In genomic region chr6:46014511-46015118, GRCh38 we compare ENCODE assay signal across 8 cellular contexts. TPM values are rescaled to one million over a fixed set of nuclear protein-coding genes. Genes with fewer than 3 reads are reported as not detected.
DNase-seq lines count a peak whose midpoint lies in the region; ATAC-seq and TF ChIP-seq lines count a peak whose summit lies in the region.

No MANE protein-coding gene starts in this region.

- H2AK5ac ChIP-seq in H9 (ENCODE audit: insufficient read length, low read length), result no peak overlapping the region
- H2AK5ac ChIP-seq in trophoblast cell (ENCODE audit: low read length), result no peak overlapping the region

- no peaks in the 10 kb centered on the region for H4K20me1 ChIP-seq in H9 (ENCODE audit: control insufficient read depth, insufficient read depth, insufficient read length)

- peaks cover 61% of the 10 kb centered on the region for H3K27me3 Mint-ChIP-seq in H9 (ENCODE audit: low read depth)
- peaks cover 25% of the 10 kb centered on the region for H3K27me3 Mint-ChIP-seq in activated CD4-positive, alpha-beta T cell treated with anti-CD3 and anti-CD28 coated beads, Interleukin-2, amount 10 ng/mL, durations not matched to agents 24 days and 14 days
- H3K27me3 Mint-ChIP-seq in glutamatergic neuron (ENCODE audit: unreplicated experiment), result peaks cover 9% of the 10 kb centered on the region

- no peak overlapping the region for H2BK120ac ChIP-seq in H9 (ENCODE audit: low read depth, low read length, poor library complexity, severe bottlenecking)
- no peak overlapping the region for H2BK120ac ChIP-seq in trophoblast cell (ENCODE audit: insufficient read depth, low read length, poor library complexity)

- no peaks in the 10 kb centered on the region for H3K79me2 ChIP-seq in H9 (ENCODE audit: insufficient read depth, low read length)
- no peaks in the 10 kb centered on the region for H3K79me2 ChIP-seq in trophoblast cell (ENCODE audit: control insufficient read depth, insufficient read depth, low read length, poor library complexity)

- POLR2A ChIA-PET in A673 (lab: Charles Lee; ENCODE audit: low non-redundant PET), result no interaction called here

- no peak overlapping the region for H2BK5ac ChIP-seq in H9 (ENCODE audit: insufficient read length, low read length)
- no peak overlapping the region for H2BK5ac ChIP-seq in trophoblast cell (ENCODE audit: low read depth, low read length, poor library complexity)

- TF ChIP-seq CTCF in H9 (conservative IDR thresholded peaks at IDR 0.05) (no peak), glutamatergic neuron (IDR thresholded peaks at IDR 0.05; ENCODE audit: partially characterized antibody, unreplicated experiment) (no peak), A673 (conservative IDR thresholded peaks at IDR 0.05; ENCODE audit: low read depth, low read length) (no peak)

- intact Hi-C loops in activated CD4-positive, alpha-beta T cell treated with anti-CD3 and anti-CD28 coated beads, Interleukin-2, amount 10 ng/mL, durations not matched to agents 24 days and 14 days (cut with micrococcal nuclease), result loop anchor here (5.0 to 10.0 kb wide), 9 partner anchors 113 to 1012 kb away; partner anchors contain the start of genes ENPP4 and SUPT3H
- intact Hi-C loops in A673 (cut with micrococcal nuclease; ENCODE audit: unreplicated experiment), result no loop called here

- H3K4me3 Mint-ChIP-seq in H9 (peak overlapping the region; percentile 67 to 83), glutamatergic neuron (ENCODE audit: unreplicated experiment) (peak overlapping the region; percentile 83)
- H3K4me3 Mint-ChIP-seq in activated CD4-positive, alpha-beta T cell treated with anti-CD3 and anti-CD28 coated beads, Interleukin-2, amount 10 ng/mL, durations not matched to agents 24 days and 14 days, result peak overlapping the region; percentile 83

- H3K18ac ChIP-seq in H9 (ENCODE audit: insufficient read length, low read depth, low read length) (no peak overlapping the region), trophoblast cell (ENCODE audit: low read length) (no peak overlapping the region)

- H3K79me1 ChIP-seq in H9 (ENCODE audit: insufficient read depth, low read depth, low read length, poor library complexity, severe bottlenecking), result no peaks in the 10 kb centered on the region
- peaks cover 1% of the 10 kb centered on the region for H3K79me1 ChIP-seq in trophoblast cell (ENCODE audit: low read length)

- H3K36me3 Mint-ChIP-seq in H9 (ENCODE audit: insufficient read depth in 1 of 3, low read depth in 3 of 3) (no peaks in the 10 kb centered on the region; a peak in 1 of 7 replicates), glutamatergic neuron (ENCODE audit: unreplicated experiment) (peaks cover 8% of the 10 kb centered on the region)
- H3K36me3 Mint-ChIP-seq in activated CD4-positive, alpha-beta T cell treated with anti-CD3 and anti-CD28 coated beads, Interleukin-2, amount 10 ng/mL, durations not matched to agents 24 days and 14 days (ENCODE audit: low read depth), result peaks cover 2% of the 10 kb centered on the region

- H3K36me3 ChIP-seq in trophoblast cell (ENCODE audit: control insufficient read depth in 1 of 2, insufficient read depth in 2 of 2, low read length in 2 of 2) (no peaks in the 10 kb centered on the region), A673 (ENCODE audit: insufficient read depth, low read length, poor library complexity, severe bottlenecking) (no peaks in the 10 kb centered on the region)

- H3K23ac ChIP-seq in H9 (ENCODE audit: insufficient read length, low read depth, low read length), result no peak overlapping the region
- no peak overlapping the region for H3K23ac ChIP-seq in trophoblast cell (ENCODE audit: low read length)

- H3K4me3 ChIP-seq in trophoblast cell (ENCODE audit: low read depth, low read length), result peak overlapping the region; percentile 63
- no peak overlapping the region for H3K4me3 ChIP-seq in A673 (ENCODE audit: low read depth, low read length, poor library complexity, severe bottlenecking)

- WGBS in H9 (ENCODE audit: extremely low coverage, insufficient read length, low lambda C conversion rate), result no CpG with 5 or more reads among the region's 21 CpGs
- WGBS in trophoblast cell (ENCODE audit: extremely low coverage, insufficient coverage, insufficient read length), result no CpG with 5 or more reads among the region's 21 CpGs

- peaks cover 11% of the 10 kb centered on the region; the same call in 1 of the 2 replicates for H3K27me3 ChIP-seq in H9 (ENCODE audit: insufficient read depth, low read length)
- peaks cover 4% of the 10 kb centered on the region for H3K27me3 ChIP-seq in trophoblast cell (ENCODE audit: insufficient read depth, low read length)
- H3K27me3 ChIP-seq in A673 (replicated peaks; ENCODE audit: insufficient read depth, low read depth, low read length, poor library complexity), result peaks cover 79% of the 10 kb centered on the region

- peaks cover 16% of the 10 kb centered on the region for H3K23me2 ChIP-seq in H9 (ENCODE audit: insufficient read length, low read depth, low read length, poor library complexity, severe bottlenecking)

- DNase-seq in H9, result peak; percentile 60
- peak; percentile 69 for DNase-seq in activated CD4-positive, alpha-beta T cell treated with anti-CD3 and anti-CD28 coated beads, Interleukin-2, amount 10 ng/mL, durations not matched to agents 24 days and 14 days
- DNase-seq in glutamatergic neuron, result peak; percentile 23
- DNase-seq in trophoblast cell, result no peak
- no peak for DNase-seq in DMS153 treated with DMSO at 0.1 percent for 48 hours (lab: John Stamatoyannopoulos, UW; ENCODE audit: unreplicated experiment)
- DNase-seq in globus pallidus (ENCODE audit: low spot score), result no peak
- DNase-seq in A673 (ENCODE audit: low spot score), result no peak

- H4K5ac ChIP-seq in H9 (ENCODE audit: insufficient read length, low read depth, low read length), result no peak overlapping the region

- no peak overlapping the region for H4K91ac ChIP-seq in H9 (ENCODE audit: insufficient read length, low read depth, low read length)
- no peak overlapping the region for H4K91ac ChIP-seq in trophoblast cell (ENCODE audit: low read depth, low read length)

- H3T11ph ChIP-seq in H9 (ENCODE audit: low read length), result no peak overlapping the region

- H4K8ac ChIP-seq in H9 (replicated peaks; ENCODE audit: insufficient read length, low read depth, low read length), result no peak overlapping the region
- H4K8ac ChIP-seq in trophoblast cell (ENCODE audit: low read depth, low read length), result no peak overlapping the region

- H3K4me1 ChIP-seq in H9 (ENCODE audit: insufficient read depth, low read length), result peaks cover 8% of the 10 kb centered on the region; the same call in 1 of the 2 replicates
- H3K4me1 ChIP-seq in trophoblast cell (ENCODE audit: control insufficient read depth in 1 of 2, insufficient read depth in 2 of 2, low read length in 2 of 2), result peaks cover 27 to 28% of the 10 kb centered on the region in 2 experiments
- peaks cover 4% of the 10 kb centered on the region for H3K4me1 ChIP-seq in A673 (ENCODE audit: insufficient read depth, low read length, poor library complexity, severe bottlenecking)

- H2BK20ac ChIP-seq in H9 (ENCODE audit: low read depth, low read length, poor library complexity, severe bottlenecking), result no peak overlapping the region

- H3K14ac ChIP-seq in H9 (ENCODE audit: insufficient read depth, low read length) (no peak overlapping the region), trophoblast cell (ENCODE audit: low read length) (no peak overlapping the region)

- ATAC-seq in GM21447 (IDR thresholded peaks at IDR 0.05; ENCODE audit: unreplicated experiment), result no peak

- peak overlapping the region; percentile 82 for H3K4me2 ChIP-seq in H9 (ENCODE audit: insufficient read depth, insufficient read length, low read length)
- H3K4me2 ChIP-seq in trophoblast cell (ENCODE audit: low read length), result peak overlapping the region; percentile 87

- H3K9me3 ChIP-seq in H9 (ENCODE audit: control insufficient read depth, low read depth, low read length), result peaks cover 6% of the 10 kb centered on the region
- no peaks in the 10 kb centered on the region for H3K9me3 ChIP-seq in trophoblast cell (ENCODE audit: insufficient read depth, low read depth, low read length)
- peaks cover 9% of the 10 kb centered on the region for H3K9me3 ChIP-seq in A673 (ENCODE audit: low read depth, low read length, poor library complexity, severe bottlenecking)

- H2AFZ ChIP-seq in H9 (ENCODE audit: low read length) (no peak overlapping the region), trophoblast cell (ENCODE audit: insufficient read depth, low read length, poor library complexity) (peak overlapping the region; percentile 37)

- H3K4ac ChIP-seq in H9 (ENCODE audit: low read depth, low read length) (no peak overlapping the region), trophoblast cell (ENCODE audit: low read depth, low read length) (no peak overlapping the region)

- no peak overlapping the region for H4K12ac ChIP-seq in trophoblast cell (ENCODE audit: low read depth, low read length)

- H3K27ac Mint-ChIP-seq in H9 (no peak overlapping the region), glutamatergic neuron (ENCODE audit: unreplicated experiment) (no peak overlapping the region)
- H3K27ac Mint-ChIP-seq in activated CD4-positive, alpha-beta T cell treated with anti-CD3 and anti-CD28 coated beads, Interleukin-2, amount 10 ng/mL, durations not matched to agents 24 days and 14 days, result peak overlapping the region; percentile 83

- no peak overlapping the region for H3K27ac ChIP-seq in H9 (ENCODE audit: insufficient read length, low read depth, low read length)
- H3K27ac ChIP-seq in trophoblast cell (ENCODE audit: low read depth, low read length), result no peak overlapping the region
- no peak overlapping the region for H3K27ac ChIP-seq in A673 (ENCODE audit: low read depth, low read length, poor library complexity, severe bottlenecking)

- H3K9ac ChIP-seq in H9 (ENCODE audit: extremely low read depth, insufficient read length, low read length) (no peak overlapping the region), trophoblast cell (ENCODE audit: low read length) (no peak overlapping the region)

- no peak overlapping the region for H2BK12ac ChIP-seq in H9 (ENCODE audit: insufficient read length, low read depth, low read length)
- H2BK12ac ChIP-seq in trophoblast cell (ENCODE audit: low read length), result no peak overlapping the region

- H2BK15ac ChIP-seq in H9 (ENCODE audit: low read depth, low read length), result no peak overlapping the region

- peaks cover 28 to 31% of the 10 kb centered on the region in 2 experiments for H3K4me1 Mint-ChIP-seq in H9
- peaks cover 55% of the 10 kb centered on the region for H3K4me1 Mint-ChIP-seq in activated CD4-positive, alpha-beta T cell treated with anti-CD3 and anti-CD28 coated beads, Interleukin-2, amount 10 ng/mL, durations not matched to agents 24 days and 14 days
- H3K4me1 Mint-ChIP-seq in glutamatergic neuron (ENCODE audit: low read depth, unreplicated experiment), result no peaks in the 10 kb centered on the region

- H3K9me3 Mint-ChIP-seq in H9, result peaks cover 0 to 6% of the 10 kb centered on the region in 2 experiments; a peak in 3 of 5 replicates
- peaks cover 4% of the 10 kb centered on the region for H3K9me3 Mint-ChIP-seq in activated CD4-positive, alpha-beta T cell treated with anti-CD3 and anti-CD28 coated beads, Interleukin-2, amount 10 ng/mL, durations not matched to agents 24 days and 14 days
- H3K9me3 Mint-ChIP-seq in glutamatergic neuron (ENCODE audit: unreplicated experiment), result no peaks in the 10 kb centered on the region

- BruUV-seq in A673 (replicated peaks; lab: Mats Ljungman, UMichigan), result no TSS peak

- H3K56ac ChIP-seq in H9 (ENCODE audit: insufficient read length, low read depth, low read length), result no peak overlapping the region

- CTCF ChIA-PET in A673 (lab: Charles Lee), result no interaction called here

RNA-seq across cellular contexts. Expression of gene CLIC5, which starts 1.0 kb away (rescaled TPM):
- 0.15 and 0.20 TPM in 2 replicates for total RNA-seq in H9 (2021)
- total RNA-seq in activated CD4-positive, alpha-beta T cell treated with anti-CD3 and anti-CD28 coated beads, Interleukin-2, amount 10 ng/mL, durations not matched to agents 24 days and 14 days, result 1.1 and 2.0 TPM in 2 replicates
- total RNA-seq in glutamatergic neuron (ENCODE audit: unreplicated experiment), result not detected
- 4.7 and 5.5 TPM in 2 replicates for polyA plus RNA-seq in trophoblast cell (2013)
- not detected in 2 replicates for total RNA-seq in A673 (2021)

Comparison
In these comparisons a context has a peak if more than half of its experiments do, and no peak if none do; other contexts are left out.
1. DNase-seq: peak in H9 (single experiment), activated CD4-positive, alpha-beta T cell treated with anti-CD3 and anti-CD28 coated beads, Interleukin-2, amount 10 ng/mL, durations not matched to agents 24 days and 14 days (single experiment) and glutamatergic neuron (single experiment); none in trophoblast cell (0 of 2), DMS153 treated with DMSO at 0.1 percent for 48 hours (single experiment), globus pallidus (single experiment) and A673 (single experiment).
2. Peak in every context shown above with its lines, with median percentiles within 50 percentile points of each other: H3K4me3 Mint-ChIP-seq.